Comparison of ENCODE assay signal across 8 cellular contexts in genomic region chr11:78039391-78039918, GRCh38. TPM values are rescaled to one million over a fixed set of nuclear protein-coding genes. Genes with fewer than 3 reads are reported as not detected.
DNase-seq lines count a peak whose midpoint lies in the region; ATAC-seq and TF ChIP-seq lines count a peak whose summit lies in the region.

No MANE protein-coding gene starts in this region.

- in situ Hi-C loops in GM13977 (cut with MboI; ENCODE audit: low pct_unique_long_range_greater_than_20kb, low sequenced_read_pairs, unreplicated experiment), result no loop called here

- no peak overlapping the region for H3K4ac ChIP-seq in neuronal stem cell (ENCODE audit: low read length)

- WGBS in neuronal stem cell (ENCODE audit: extremely low coverage in 2 of 2, insufficient read length in 2 of 2, insufficient replicate concordance in 1 of 2), 2 donors, result no CpG with 5 or more reads among the region's 4 CpGs

- H2AFZ ChIP-seq in DND-41 (ENCODE audit: low read depth, low read length), result peak overlapping the region; percentile 61
- peak overlapping the region; percentile 90 for H2AFZ ChIP-seq in neuronal stem cell (ENCODE audit: low read length)

- no peak overlapping the region for H2BK12ac ChIP-seq in neuronal stem cell (ENCODE audit: low read length)

- CTCF ChIA-PET in MCF 10A (lab: Yijun Ruan, JAX), result interaction anchor here (0.7 to 1.8 kb wide), 5 partner anchors 8 to 884 kb away, joined by 3 to 4 read pairs (median 3); partner anchors contain the start of gene INTS4

- no peak overlapping the region for H2AK5ac ChIP-seq in neuronal stem cell (ENCODE audit: low read depth, low read length)

- H3K9me3 ChIP-seq in DND-41 (ENCODE audit: insufficient read depth, low read length, severe bottlenecking), result no peaks in the 10 kb centered on the region
- no peaks in the 10 kb centered on the region for H3K9me3 ChIP-seq in neuronal stem cell (replicated peaks in 1 of 2; ENCODE audit: control insufficient read depth in 2 of 2, insufficient read depth in 1 of 2, low read depth in 1 of 2, low read length in 2 of 2)

- peaks cover 10% of the 10 kb centered on the region for H3K4me1 ChIP-seq in DND-41 (ENCODE audit: insufficient read depth, low read length)
- peaks cover 0 to 3% of the 10 kb centered on the region in 2 donors for H3K4me1 ChIP-seq in neuronal stem cell (ENCODE audit: control insufficient read depth in 2 of 2, insufficient read depth in 1 of 2, low read depth in 1 of 2, low read length in 2 of 2)

- no peak overlapping the region for H2BK15ac ChIP-seq in neuronal stem cell (ENCODE audit: low read length)

- no peaks in the 10 kb centered on the region for H3K9me3 Mint-ChIP-seq in MCF 10A (ENCODE audit: unreplicated experiment)

- H3K14ac ChIP-seq in neuronal stem cell (ENCODE audit: low read length), result no peak overlapping the region

- H3K79me2 ChIP-seq in DND-41 (ENCODE audit: insufficient read depth, low read length), result no peaks in the 10 kb centered on the region

- H3K36me3 ChIP-seq in DND-41 (ENCODE audit: insufficient read depth, low read length) (no peaks in the 10 kb centered on the region), neuronal stem cell (replicated peaks in 1 of 2; ENCODE audit: control insufficient read depth in 2 of 2, insufficient read depth in 2 of 2, low read length in 2 of 2) (no peaks in the 10 kb centered on the region)

- H4K8ac ChIP-seq in neuronal stem cell (ENCODE audit: low read depth, low read length), result no peak overlapping the region

- no peaks in the 10 kb centered on the region for H3K27me3 ChIP-seq in DND-41 (ENCODE audit: insufficient read depth, low read length, poor library complexity)
- H3K27me3 ChIP-seq in HL-60 (ENCODE audit: insufficient read depth, poor library complexity, severe bottlenecking), result no peaks in the 10 kb centered on the region
- no peaks in the 10 kb centered on the region for H3K27me3 ChIP-seq in neuronal stem cell (ENCODE audit: control insufficient read depth in 3 of 3, insufficient read depth in 3 of 3, low read depth in 1 of 3, low read length in 3 of 3)

- 0 out of 2 replicates have a peak overlapping the region, but pooled peaks have one; percentile 32 for H3K4me2 ChIP-seq in DND-41 (ENCODE audit: insufficient read depth, low read length)
- no peak overlapping the region for H3K4me2 ChIP-seq in neuronal stem cell (ENCODE audit: insufficient read depth, low read length, poor library complexity, severe bottlenecking)

- no peaks in the 10 kb centered on the region for H3K36me3 Mint-ChIP-seq in MCF 10A (ENCODE audit: insufficient read depth, unreplicated experiment)

- H4K91ac ChIP-seq in neuronal stem cell (ENCODE audit: low read depth, low read length, poor library complexity), result no peak overlapping the region

- no peaks in the 10 kb centered on the region for H4K20me1 ChIP-seq in DND-41 (ENCODE audit: insufficient read depth, low read length)

- peaks cover 21% of the 10 kb centered on the region for H3K4me1 Mint-ChIP-seq in MCF 10A (ENCODE audit: insufficient read depth, unreplicated experiment)

- H3K79me1 ChIP-seq in neuronal stem cell (ENCODE audit: low read depth, low read length), result no peaks in the 10 kb centered on the region

- H3K9ac ChIP-seq in DND-41 (ENCODE audit: low read depth, low read length) (no peak overlapping the region), neuronal stem cell (ENCODE audit: low read depth, low read length, poor library complexity) (no peak overlapping the region)

- H3K27ac Mint-ChIP-seq in MCF 10A (ENCODE audit: low read depth, unreplicated experiment), result peak overlapping the region; percentile 99

- no peak overlapping the region for H3K18ac ChIP-seq in neuronal stem cell (ENCODE audit: low read length)

- H3K27me3 Mint-ChIP-seq in MCF 10A (ENCODE audit: insufficient read depth, unreplicated experiment), result no peaks in the 10 kb centered on the region

- no TSS peak for BruUV-seq in MCF 10A (replicated peaks; lab: Mats Ljungman, UMichigan)

- DNase-seq in DND-41 (no peak), HL-60 (ENCODE audit: low read depth in 1 of 2, low spot score in 1 of 2) (no peak), MCF 10A (ENCODE audit: unreplicated experiment) (peak; percentile 38), neuronal stem cell (ENCODE audit: low spot score) (no peak), GM13977 (ENCODE audit: low spot score) (no peak), SIG-M5 (lab: John Stamatoyannopoulos, UW) (no peak), kidney glomerular epithelial cell (lab: John Stamatoyannopoulos, UW) (no peak)

- peak; percentile 33; the same call in 2 of the 3 replicates for ATAC-seq in DND-41 (ENCODE audit: insufficient read depth, low read depth)
- ATAC-seq in GM19452 (IDR thresholded peaks at IDR 0.05; ENCODE audit: unreplicated experiment), result no peak

- H3K4me3 ChIP-seq in DND-41 (ENCODE audit: low read depth in 1 of 2, low read length in 2 of 2), result no peak overlapping the region
- H3K4me3 ChIP-seq in HL-60 (replicated peaks; ENCODE audit: insufficient read depth, low read length), result no peak overlapping the region
- no peak overlapping the region for H3K4me3 ChIP-seq in neuronal stem cell (ENCODE audit: low read length in 2 of 2)

- H2BK5ac ChIP-seq in neuronal stem cell (ENCODE audit: low read length), result no peak overlapping the region

- POLR2A ChIA-PET in MCF 10A (lab: Yijun Ruan, JAX), result interaction anchor here (0.9 to 2.0 kb wide), 4 partner anchors 19 to 402 kb away, joined by 3 to 8 read pairs (median 4); partner anchors contain the start of genes INTS4 and NDUFC2

- H3K27ac ChIP-seq in DND-41 (ENCODE audit: low read length) (peak overlapping the region; percentile 59), HL-60 (replicated peaks) (peak overlapping the region; percentile 55), neuronal stem cell (replicated peaks; ENCODE audit: low read length) (no peak overlapping the region)

- intact Hi-C loops in MCF 10A (cut with micrococcal nuclease), result no loop called here

- H3K4me3 Mint-ChIP-seq in MCF 10A (ENCODE audit: unreplicated experiment), result no peak overlapping the region

- H3K23ac ChIP-seq in neuronal stem cell (ENCODE audit: low read depth, low read length, poor library complexity), result no peak overlapping the region

- no peak for TF ChIP-seq CTCF in DND-41 (IDR thresholded peaks at IDR 0.05; ENCODE audit: borderline replicate concordance, extremely low read depth, low read length, poor library complexity, severe bottlenecking)
- no peak for TF ChIP-seq CTCF in HL-60 (IDR thresholded peaks at IDR 0.05; ENCODE audit: insufficient read depth, low read length)
- TF ChIP-seq CTCF in MCF 10A (IDR thresholded peaks at IDR 0.05; ENCODE audit: unreplicated experiment), result no peak
- TF ChIP-seq CTCF in GM13977 (IDR thresholded peaks at IDR 0.05; ENCODE audit: extremely low read depth, insufficient read depth, missing control alignments), result no peak

- no peak overlapping the region for H2BK120ac ChIP-seq in neuronal stem cell (ENCODE audit: low read depth, low read length)

RNA-seq across cellular contexts. Expression of gene KCTD14, which starts 16.4 kb away (rescaled TPM):
- total RNA-seq in MCF 10A (2022), result 1.5 and 2.2 TPM in 2 replicates
- 3.0 TPM for polyA plus RNA-seq in neuronal stem cell (2013, experiment 1 of 2)
- polyA plus RNA-seq in neuronal stem cell (2013, experiment 2 of 2), result 3.0 TPM

RNA-seq across cellular contexts. Expression of gene THRSP, which starts 24.2 kb away (rescaled TPM):
- total RNA-seq in MCF 10A (2022), result not detected in 2 replicates
- not detected for polyA plus RNA-seq in neuronal stem cell (2013, experiment 1 of 2)
- polyA plus RNA-seq in neuronal stem cell (2013, experiment 2 of 2), result not detected

RNA-seq across cellular contexts. Expression of gene NDUFC2, which starts 40.2 kb away (rescaled TPM):
- 156 and 186 TPM in 2 replicates for total RNA-seq in MCF 10A (2022)
- 290 TPM for polyA plus RNA-seq in neuronal stem cell (2013, experiment 1 of 2)
- 288 TPM for polyA plus RNA-seq in neuronal stem cell (2013, experiment 2 of 2)

RNA-seq across cellular contexts. Expression of gene INTS4, which starts 45.0 kb away (rescaled TPM):
- total RNA-seq in MCF 10A (2022), result 21.6 and 25.2 TPM in 2 replicates
- polyA plus RNA-seq in neuronal stem cell (2013, experiment 1 of 2), result 21.9 TPM
- 20.9 TPM for polyA plus RNA-seq in neuronal stem cell (2013, experiment 2 of 2)
